ENCODE assay signal across 24 cellular contexts in genomic region chr7:105650382-105650729, GRCh38.
"Had no signal": no experiment of that assay in that cellular context is flagged by ENCODE, and none has a peak within 500 bp of the region (broad histone marks: within the 10 kb centered on the region; RNA-seq: fewer than 3 reads in every experiment).

No MANE protein-coding gene starts in this region.

- H3K9me3 ChIP-seq: adrenal gland, esophagus muscularis mucosa, lower lobe of right lung, tibial artery had no signal

- ATAC-seq: left lobe of liver; lower lobe of right lung; naive thymus-derived CD8-positive, alpha-beta T cell had no signal

- H3K4me3 ChIP-seq: adrenal gland, esophagus muscularis mucosa, hepatocyte, lower lobe of right lung, tibial artery had no signal

- H3K27ac Mint-ChIP-seq: activated CD4-positive, alpha-beta memory T cell treated with anti-CD3 and anti-CD28 coated beads for 36 hours; mesothelial cell of epicardium; progenitor cell of endocrine pancreas had no signal

- H3K36me3 Mint-ChIP-seq: mesothelial cell of epicardium had no signal

- H3K27me3 ChIP-seq: adrenal gland, esophagus muscularis mucosa, hepatocyte, tibial artery had no signal

- DNase-seq: activated CD4-positive, alpha-beta memory T cell treated with anti-CD3 and anti-CD28 coated beads for 36 hours; activated CD4-positive, alpha-beta T cell treated with anti-CD3 and anti-CD28 coated beads for 48 hours; activated CD4-positive, CD25-positive, alpha-beta regulatory T cell; activated effector memory CD4-positive, alpha-beta T cell treated with anti-CD3 and anti-CD28 coated beads, Interleukin-2, amount 50 U/mL, for 16 hours; activated naive CD4-positive, alpha-beta T cell treated with anti-CD3 and anti-CD28 coated beads, Interleukin-2, amount 50 U/mL, for 16 hours; activated T-cell treated with anti-CD3 and anti-CD28 coated beads, Interleukin-2, amount 50 U/mL, for 72 hours; glutamatergic neuron; immature natural killer cell; lower lobe of right lung; retina; stimulated activated CD4-positive, alpha-beta T cell treated with anti-CD3 and anti-CD28 coated beads, Interleukin-2, amount 100 ng/mL, for 48 hours; stimulated activated CD8-positive, alpha-beta memory T cell treated with anti-CD3 and anti-CD28 coated beads, Interleukin-4, amount 100 ng/mL, for 48 hours; stimulated activated naive CD4-positive, alpha-beta T cell treated with Interleukin-2 at 50 U/mL for 16 hours; substantia nigra; T1000; tibial artery had no signal

- H3K27me3 Mint-ChIP-seq: activated CD4-positive, alpha-beta memory T cell treated with anti-CD3 and anti-CD28 coated beads for 36 hours; central memory CD8-positive, alpha-beta T cell; naive thymus-derived CD8-positive, alpha-beta T cell had no signal

- H3K9me3 Mint-ChIP-seq: activated CD4-positive, alpha-beta memory T cell treated with anti-CD3 and anti-CD28 coated beads for 36 hours; activated T-cell treated with anti-CD3 and anti-CD28 coated beads, Interleukin-2, amount 50 U/mL, for 72 hours; central memory CD8-positive, alpha-beta T cell; immature natural killer cell; mesothelial cell of epicardium; naive thymus-derived CD8-positive, alpha-beta T cell had no signal

- H3K36me3 ChIP-seq: adrenal gland, tibial artery had no signal

- H3K4me3 Mint-ChIP-seq: activated CD4-positive, alpha-beta memory T cell treated with anti-CD3 and anti-CD28 coated beads for 36 hours; activated T-cell treated with anti-CD3 and anti-CD28 coated beads, Interleukin-2, amount 50 U/mL, for 72 hours; central memory CD8-positive, alpha-beta T cell; immature natural killer cell; mesothelial cell of epicardium; naive thymus-derived CD8-positive, alpha-beta T cell had no signal

- H3K27ac ChIP-seq: adrenal gland, hepatocyte, lower lobe of right lung, tibial artery had no signal
